In the genomic region with DNA sequence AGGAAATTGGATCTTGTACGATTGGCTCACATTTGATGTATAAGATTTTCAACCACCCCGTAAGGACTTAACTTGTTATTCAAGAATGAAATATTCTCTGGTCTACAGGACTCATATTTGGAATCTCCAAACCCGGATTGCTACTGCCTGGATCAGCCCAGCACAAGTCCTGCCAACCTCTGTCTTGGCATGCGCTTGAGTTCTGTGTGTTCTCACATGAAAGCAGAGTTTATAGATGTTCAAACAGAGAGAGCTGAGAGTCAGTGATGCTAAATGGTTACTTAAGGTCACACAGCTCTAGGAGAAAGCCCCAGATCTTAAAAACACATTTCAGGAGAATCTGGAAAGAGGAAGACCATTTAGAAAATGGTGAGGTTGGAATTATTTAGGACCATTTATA, we compare ENCODE assay signal across 18 cellular contexts.
DNase-seq lines count a peak whose midpoint lies in the region; ATAC-seq and TF ChIP-seq lines count a peak whose summit lies in the region.
"Had no signal": no experiment of that assay in that cellular context is flagged by ENCODE, and none has a peak within 500 bp of the region (broad histone marks: within the 10 kb centered on the region; RNA-seq: fewer than 3 reads in every experiment).

No MANE protein-coding gene starts in this region.

- 70% methylated on average over 4 of the region's 4 CpGs for WGBS in right cardiac atrium

- TF ChIP-seq POLR2A in vagina (IDR thresholded peaks at IDR 0.05), result no peak

- H3K9ac ChIP-seq in rectal smooth muscle tissue (ENCODE audit: low read length), result no peak overlapping the region

- no peak for DNase-seq in coronary artery (ENCODE audit: low spot score)
- peak; percentile 47 to 91 (median 68) for DNase-seq in right cardiac atrium
- DNase-seq in vagina (ENCODE audit: extremely low spot score in 2 of 2), result no peak
- no peak for DNase-seq in LoVo (ENCODE audit: low spot score)
- no peak for DNase-seq in GDM1 (lab: John Stamatoyannopoulos, UW)
- no peak for DNase-seq in DMS53 (lab: John Stamatoyannopoulos, UW)
- DNase-seq: activated CD4-positive, alpha-beta memory T cell treated with anti-CD3 and anti-CD28 coated beads for 36 hours; activated naive CD4-positive, alpha-beta T cell treated with anti-CD3 and anti-CD28 coated beads, Interleukin-2, amount 50 U/mL, for 16 hours; activated T-cell treated with anti-CD3 and anti-CD28 coated beads, Interleukin-2, amount 50 U/mL, for 24 hours; brain microvascular endothelial cell; COR-L47; dermis blood vessel endothelial cell; islet precursor cell; mesendoderm; MV-4-11; NCI-H187 treated with DMSO at 0.1 percent for 48 hours; SIG-M5 had no signal

- no peaks in the 10 kb centered on the region for H3K9me3 ChIP-seq in right cardiac atrium (ENCODE audit: control insufficient read depth, low read length)
- H3K9me3 ChIP-seq in vagina, result no peaks in the 10 kb centered on the region

- H3K27me3 ChIP-seq in right cardiac atrium (ENCODE audit: control insufficient read depth, insufficient read depth) (no peaks in the 10 kb centered on the region), rectal smooth muscle tissue (ENCODE audit: control insufficient read depth, insufficient read depth, low read length) (no peaks in the 10 kb centered on the region), vagina (no peaks in the 10 kb centered on the region)
- H3K27me3 ChIP-seq: brain microvascular endothelial cell had no signal

- H3K27ac ChIP-seq in coronary artery (peak overlapping the region; percentile 6 to 48), right cardiac atrium (ENCODE audit: low read length) (no peak overlapping the region), rectal smooth muscle tissue (ENCODE audit: low read depth, low read length) (peak overlapping the region; percentile 90), vagina (peak overlapping the region; percentile 51)
- H3K27ac ChIP-seq: brain microvascular endothelial cell had no signal

- H3K36me3 ChIP-seq in rectal smooth muscle tissue (ENCODE audit: control insufficient read depth, insufficient read depth, low read length) (no peaks in the 10 kb centered on the region), vagina (no peaks in the 10 kb centered on the region)
- H3K36me3 ChIP-seq: brain microvascular endothelial cell had no signal

- ATAC-seq in right cardiac atrium, result peak; percentile 74 to 85

- peaks cover 7% of the 10 kb centered on the region for H3K4me1 ChIP-seq in right cardiac atrium (ENCODE audit: control insufficient read depth, insufficient read depth, low read length)
- H3K4me1 ChIP-seq in rectal smooth muscle tissue (ENCODE audit: control insufficient read depth, insufficient read depth, low read length), result peaks cover 20% of the 10 kb centered on the region
- H3K4me1 ChIP-seq in vagina, result peaks cover 49% of the 10 kb centered on the region

- TF ChIP-seq CTCF in coronary artery (IDR thresholded peaks at IDR 0.05) (no peak), vagina (IDR thresholded peaks at IDR 0.05) (no peak)

- intact Hi-C loops in right cardiac atrium (cut with DNase I), result loop anchor here in 1 of 4 donors (10.0 kb wide), 1 partner anchor 100 kb away; no protein-coding TSS in a partner anchor
- intact Hi-C loops in vagina (cut with DNase I), result loop anchor here (10.0 kb wide), 1 partner anchor 260 kb away; no protein-coding TSS in a partner anchor

- H3K4me3 ChIP-seq in coronary artery (no peak overlapping the region), right cardiac atrium (ENCODE audit: low read length) (no peak overlapping the region), rectal smooth muscle tissue (ENCODE audit: low read length) (no peak overlapping the region), vagina (no peak overlapping the region)

Comparison
In these comparisons a context has a peak if more than half of its experiments do, and no peak if none do; other contexts are left out.
1. DNase-seq: peak in right cardiac atrium (3 of 3); none in coronary artery (single experiment), vagina (0 of 2), LoVo (single experiment), GDM1 (single experiment) and DMS53 (single experiment).